In genomic region chr11:121312483-121312882, GRCh38 we compare ENCODE assay signal across 26 cellular contexts.
"Had no signal": no experiment of that assay in that cellular context is flagged by ENCODE, and none has a peak within 500 bp of the region (broad histone marks: within the 10 kb centered on the region; RNA-seq: fewer than 3 reads in every experiment).

No MANE protein-coding gene starts in this region.

- H3K27ac ChIP-seq: left lung, lower lobe of right lung, ovary, right atrium auricular region, right lobe of liver, stomach, testis, thyroid gland, transverse colon, upper lobe of left lung, vagina had no signal

- H3K36me3 ChIP-seq: ovary had no signal

- H3K9me3 Mint-ChIP-seq: natural killer cell treated with Interleukin-12 subunit alpha and Interleukin-12 subunit beta and Interleukin-15 and Interleukin-18, amount 100 ng/mL, for 72 hours; stimulated activated memory B cell treated with anti-CD40 and anti-IgM and Interleukin-4, amounts not matched to agents 10 μg/mL and 1 μg/mL and 100 μg/mL, for 72 hours had no signal

- H3K27me3 ChIP-seq: left lung, ovary, right atrium auricular region, right lobe of liver, stomach, testis, thyroid gland, transverse colon, upper lobe of left lung, vagina had no signal

- H3K4me3 ChIP-seq: left lung, lower lobe of right lung, ovary, right atrium auricular region, right lobe of liver, smooth muscle cell, stomach, testis, thyroid gland, transverse colon, upper lobe of left lung, vagina had no signal

- H3K4me1 ChIP-seq: left lung, lower lobe of right lung, right atrium auricular region, stomach, testis, thyroid gland, transverse colon, upper lobe of left lung, vagina had no signal

- H3K4me2 ChIP-seq: smooth muscle cell had no signal

- H3K27ac Mint-ChIP-seq: natural killer cell treated with Interleukin-12 subunit alpha and Interleukin-12 subunit beta and Interleukin-15 and Interleukin-18, amount 100 ng/mL, for 72 hours; progenitor cell of endocrine pancreas; stimulated activated memory B cell treated with anti-CD40 and anti-IgM and Interleukin-4, amounts not matched to agents 10 μg/mL and 1 μg/mL and 100 μg/mL, for 72 hours had no signal

- H3K9me3 ChIP-seq: left lung, lower lobe of right lung, ovary, right atrium auricular region, right lobe of liver, stomach, testis, thyroid gland, transverse colon, upper lobe of left lung, vagina had no signal

- FAIRE-seq: keratinocyte had no signal

- DNase-seq: hippocampal formation; kidney glomerular epithelial cell; left colon; left lung; lower lobe of right lung; mammary epithelial cell; mesenchymal stem cell; ovary; right lobe of liver; stimulated activated CD4-positive, alpha-beta T cell treated with anti-CD3 and anti-CD28 coated beads, Interleukin-1b, Interleukin-23, amount 100 ng/mL, for 48 hours; stimulated activated CD4-positive, alpha-beta T cell treated with anti-CD3 and anti-CD28 coated beads, Interleukin-2, amount 100 ng/mL, for 48 hours; stimulated activated CD4-positive, alpha-beta T cell treated with anti-CD3 and anti-CD28 coated beads, Interleukin-4, amount 100 ng/mL, for 4 hours; stimulated activated CD8-positive, alpha-beta memory T cell treated with anti-CD3 and anti-CD28 coated beads, Interleukin-4, amount 100 ng/mL, for 48 hours; stimulated activated naive CD8-positive, alpha-beta T cell treated with anti-CD3 and anti-CD28 coated beads, Interleukin-15, Interleukin-2, amounts not matched to agents 100 U/mL and 50 U/mL, for 24 hours; stomach; testis; thyroid gland; transverse colon; upper lobe of left lung had no signal

- H3K4me3 Mint-ChIP-seq: natural killer cell treated with Interleukin-12 subunit alpha and Interleukin-12 subunit beta and Interleukin-15 and Interleukin-18, amount 100 ng/mL, for 72 hours; stimulated activated memory B cell treated with anti-CD40 and anti-IgM and Interleukin-4, amounts not matched to agents 10 μg/mL and 1 μg/mL and 100 μg/mL, for 72 hours had no signal

- ATAC-seq: left colon; left lung; lower lobe of right lung; natural killer cell treated with Interleukin-12 subunit alpha and Interleukin-12 subunit beta and Interleukin-15 and Interleukin-18, amount 100 ng/mL, for 72 hours; right lobe of liver; stimulated activated memory B cell treated with anti-CD40 and anti-IgM and Interleukin-4, amounts not matched to agents 10 μg/mL and 1 μg/mL and 100 μg/mL, for 72 hours; stimulated activated naive CD8-positive, alpha-beta T cell treated with anti-CD3 and anti-CD28 coated beads, Interleukin-15, Interleukin-2, amounts not matched to agents 100 U/mL and 50 U/mL, for 24 hours had no signal

- H3K27me3 Mint-ChIP-seq: natural killer cell treated with Interleukin-12 subunit alpha and Interleukin-12 subunit beta and Interleukin-15 and Interleukin-18, amount 100 ng/mL, for 72 hours; progenitor cell of endocrine pancreas; stimulated activated memory B cell treated with anti-CD40 and anti-IgM and Interleukin-4, amounts not matched to agents 10 μg/mL and 1 μg/mL and 100 μg/mL, for 72 hours had no signal
